ENCODE assay signal across 9 cellular contexts in genomic region chr1:155984341-155984740, GRCh38. TPM values are rescaled to one million over a fixed set of nuclear protein-coding genes. Genes with fewer than 3 reads are reported as not detected.
DNase-seq lines count a peak whose midpoint lies in the region; ATAC-seq, FAIRE-seq and TF ChIP-seq lines count a peak whose summit lies in the region.
"Had no signal": no experiment of that assay in that cellular context is flagged by ENCODE, and none has a peak within 500 bp of the region (broad histone marks: within the 10 kb centered on the region; RNA-seq: fewer than 3 reads in every experiment).

No MANE protein-coding gene starts in this region.

- CTCF ChIA-PET in A549 (lab: Yijun Ruan, JAX), result interaction anchor here (0.8 to 24.7 kb wide), 15 partner anchors 8 to 82 kb away, joined by 3 to 423 read pairs (median 4); partner anchors contain the start of genes KHDC4, RXFP4, SSR2 and UBQLN4
- CTCF ChIA-PET in activated CD8-positive, alpha-beta T cell treated with anti-CD3 and anti-CD28 coated beads for 36 hours (lab: Charles Lee), result interaction anchor here (1.2 to 11.1 kb wide), 2 partner anchors 14 to 45 kb away, joined by 3 to 121 read pairs; partner anchors contain the start of gene RXFP4

- no peak overlapping the region for H2AFZ ChIP-seq in KMS-11 (ENCODE audit: low read depth)

- H3K4me3 Mint-ChIP-seq in activated CD8-positive, alpha-beta T cell treated with anti-CD3 and anti-CD28 coated beads for 36 hours, result no peak overlapping the region
- H3K4me3 Mint-ChIP-seq in activated T-helper 2 cell treated with anti-CD3 and anti-CD28 coated beads, Interferon-gamma antibody, Interleukin-2, Interleukin-4, amounts not matched to agents 10 μg/mL and 5 μg/mL and 100 μg/mL, durations not matched to agents 14 hours and 24 hours and 36 hours (ENCODE audit: low read depth), result no peak overlapping the region

- H3K4me1 ChIP-seq in A549 (peaks cover 60% of the 10 kb centered on the region), KMS-11 (ENCODE audit: low read depth, poor library complexity, severe bottlenecking) (peaks cover 67% of the 10 kb centered on the region), lower lobe of right lung (peaks cover 63% of the 10 kb centered on the region)

- peaks cover 18% of the 10 kb centered on the region for H3K36me3 Mint-ChIP-seq in activated CD8-positive, alpha-beta T cell treated with anti-CD3 and anti-CD28 coated beads for 36 hours (ENCODE audit: low read depth)
- H3K36me3 Mint-ChIP-seq in activated T-helper 2 cell treated with anti-CD3 and anti-CD28 coated beads, Interferon-gamma antibody, Interleukin-2, Interleukin-4, amounts not matched to agents 10 μg/mL and 5 μg/mL and 100 μg/mL, durations not matched to agents 14 hours and 24 hours and 36 hours (ENCODE audit: low read depth), result peaks cover 19% of the 10 kb centered on the region

- no peak for ATAC-seq in A549
- no peak for ATAC-seq in lower lobe of right lung
- ATAC-seq in activated CD8-positive, alpha-beta T cell treated with anti-CD3 and anti-CD28 coated beads for 36 hours, result no peak
- ATAC-seq in HG03354 (IDR thresholded peaks at IDR 0.05; ENCODE audit: poor library complexity, severe bottlenecking, unreplicated experiment), result no peak

- no peak for TF ChIP-seq CTCF in A549 (IDR thresholded peaks at IDR 0.05)
- TF ChIP-seq CTCF in KMS-11 (conservative IDR thresholded peaks at IDR 0.05; ENCODE audit: low read depth, low read length), result no peak
- TF ChIP-seq CTCF in lower lobe of right lung (IDR thresholded peaks at IDR 0.05), result no peak
- TF ChIP-seq CTCF in activated CD8-positive, alpha-beta T cell treated with anti-CD3 and anti-CD28 coated beads for 36 hours (IDR thresholded peaks at IDR 0.05), result no peak

- H3K27ac Mint-ChIP-seq in activated CD8-positive, alpha-beta T cell treated with anti-CD3 and anti-CD28 coated beads for 36 hours, result no peak overlapping the region
- no peak overlapping the region for H3K27ac Mint-ChIP-seq in activated T-helper 2 cell treated with anti-CD3 and anti-CD28 coated beads, Interferon-gamma antibody, Interleukin-2, Interleukin-4, amounts not matched to agents 10 μg/mL and 5 μg/mL and 100 μg/mL, durations not matched to agents 14 hours and 24 hours and 36 hours

- no peak for TF ChIP-seq EP300 in A549 (IDR thresholded peaks at IDR 0.05)

- no peaks in the 10 kb centered on the region for H4K20me1 ChIP-seq in KMS-11 (ENCODE audit: insufficient read depth)

- no peaks in the 10 kb centered on the region for H3K27me3 ChIP-seq in KMS-11 (ENCODE audit: insufficient read depth, low read depth)
- H3K27me3 ChIP-seq in lower lobe of right lung (ENCODE audit: low read depth), result no peaks in the 10 kb centered on the region

- FAIRE-seq in A549 (lab: Jason Lieb, UNC), result no peak

- DNase-seq in A549 (ENCODE audit: low read depth in 1 of 2, low spot score in 1 of 2) (no peak), SW480 (ENCODE audit: low spot score) (peak; percentile 90), lower lobe of right lung (no peak), NCI-H446 treated with DMSO at 0.1 percent for 48 hours (lab: John Stamatoyannopoulos, UW) (no peak)
- no peak for DNase-seq in activated CD8-positive, alpha-beta T cell treated with anti-CD3 and anti-CD28 coated beads for 36 hours
- no peak for DNase-seq in activated T-helper 2 cell treated with anti-CD3 and anti-CD28 coated beads, Interferon-gamma antibody, Interleukin-2, Interleukin-4, amounts not matched to agents 10 μg/mL and 5 μg/mL and 100 μg/mL, durations not matched to agents 14 hours and 24 hours and 36 hours (ENCODE audit: low spot score)

- H3K27ac ChIP-seq in A549 (peak overlapping the region; percentile 98 to 99), KMS-11 (no peak overlapping the region), lower lobe of right lung (peak overlapping the region; percentile 93)

- H3K9ac ChIP-seq in KMS-11, result no peak overlapping the region

- 83% methylated on average over 7 of the region's 7 CpGs for WGBS in A549 (ENCODE audit: missing lambda C conversion rate)

- H3K4me2 ChIP-seq in A549, result peak overlapping the region; percentile 93; the same call in 2 of the 3 replicates
- peak overlapping the region; percentile 4; the same call in 1 of the 2 replicates for H3K4me2 ChIP-seq in KMS-11

- no peak for TF ChIP-seq RAD21 in A549 (conservative IDR thresholded peaks at IDR 0.05 in 1 of 2, IDR thresholded peaks at IDR 0.05 in 1 of 2)

- H3K9me3 ChIP-seq in A549, result no peaks in the 10 kb centered on the region
- H3K9me3 ChIP-seq in lower lobe of right lung, result no peaks in the 10 kb centered on the region

- no peaks in the 10 kb centered on the region for H3K27me3 Mint-ChIP-seq in activated CD8-positive, alpha-beta T cell treated with anti-CD3 and anti-CD28 coated beads for 36 hours
- no peaks in the 10 kb centered on the region for H3K27me3 Mint-ChIP-seq in activated T-helper 2 cell treated with anti-CD3 and anti-CD28 coated beads, Interferon-gamma antibody, Interleukin-2, Interleukin-4, amounts not matched to agents 10 μg/mL and 5 μg/mL and 100 μg/mL, durations not matched to agents 14 hours and 24 hours and 36 hours (ENCODE audit: low read depth)

- H3K36me3 ChIP-seq in KMS-11 (ENCODE audit: insufficient read depth) (no peaks in the 10 kb centered on the region), lower lobe of right lung (no peaks in the 10 kb centered on the region)

- H3K79me2 ChIP-seq in KMS-11 (ENCODE audit: insufficient read depth, low read depth), result peaks cover 32% of the 10 kb centered on the region

- intact Hi-C loops in lower lobe of right lung (cut with DNase I), result no loop called here
- intact Hi-C loops in activated CD8-positive, alpha-beta T cell treated with anti-CD3 and anti-CD28 coated beads for 36 hours (cut with micrococcal nuclease), result no loop called here
- intact Hi-C loops in activated T-helper 2 cell treated with anti-CD3 and anti-CD28 coated beads, Interferon-gamma antibody, Interleukin-2, Interleukin-4, amounts not matched to agents 10 μg/mL and 5 μg/mL and 100 μg/mL, durations not matched to agents 14 hours and 24 hours and 36 hours (cut with micrococcal nuclease), result no loop called here

- peaks cover 41% of the 10 kb centered on the region for H3K4me1 Mint-ChIP-seq in activated CD8-positive, alpha-beta T cell treated with anti-CD3 and anti-CD28 coated beads for 36 hours (ENCODE audit: low read depth)
- peaks cover 43% of the 10 kb centered on the region for H3K4me1 Mint-ChIP-seq in activated T-helper 2 cell treated with anti-CD3 and anti-CD28 coated beads, Interferon-gamma antibody, Interleukin-2, Interleukin-4, amounts not matched to agents 10 μg/mL and 5 μg/mL and 100 μg/mL, durations not matched to agents 14 hours and 24 hours and 36 hours (ENCODE audit: low read depth)

- POLR2A ChIA-PET in A549 (lab: Yijun Ruan, JAX), result interaction anchor here (0.6 to 1.3 kb wide), 7 partner anchors 11 to 82 kb away, joined by 3 to 10 read pairs (median 5); partner anchors contain the start of gene KHDC4
- POLR2A ChIA-PET in activated CD8-positive, alpha-beta T cell treated with anti-CD3 and anti-CD28 coated beads for 36 hours (lab: Charles Lee), result interaction anchor here (0.5 to 2.5 kb wide), 10 partner anchors 8 to 298 kb away, joined by 3 to 10 read pairs (median 4); partner anchors contain the start of gene SMG5

- no peak for TF ChIP-seq POLR2A in A549 (IDR thresholded peaks at IDR 0.05; ENCODE audit: low read length)

- no peaks in the 10 kb centered on the region for H3K9me3 Mint-ChIP-seq in activated CD8-positive, alpha-beta T cell treated with anti-CD3 and anti-CD28 coated beads for 36 hours
- no peaks in the 10 kb centered on the region for H3K9me3 Mint-ChIP-seq in activated T-helper 2 cell treated with anti-CD3 and anti-CD28 coated beads, Interferon-gamma antibody, Interleukin-2, Interleukin-4, amounts not matched to agents 10 μg/mL and 5 μg/mL and 100 μg/mL, durations not matched to agents 14 hours and 24 hours and 36 hours

- H3K4me3 ChIP-seq in A549, result no peak overlapping the region
- no peak overlapping the region for H3K4me3 ChIP-seq in KMS-11 (IDR thresholded peaks at IDR 0.05; ENCODE audit: insufficient read depth, low read depth, low read length)
- H3K4me3 ChIP-seq in lower lobe of right lung, result no peak overlapping the region

RNA-seq across cellular contexts. Expression of gene ARHGEF2, which starts 6.0 kb away (rescaled TPM):
- polyA plus RNA-seq in A549 (2011; rRNA removed), result 67.4 and 69.1 TPM in 2 replicates
- polyA plus RNA-seq in A549 (2012; cell fraction: cytosol; rRNA removed), result 22.8 and 23.2 TPM in 2 replicates
- polyA plus RNA-seq in A549 (2012; cell fraction: nucleus; rRNA removed), result 66.0 and 69.8 TPM in 2 replicates
- 21.3 to 21.5 TPM (median 21.5 TPM) in 3 replicates for polyA plus RNA-seq in A549 (2017; fragmentation: RNase III; extraction: RNeasy Plus Mini Kit Qiagen cat#74134 plus additional on column Dnase treatment)
- 84.0 and 96.7 TPM in 2 replicates for polyA minus RNA-seq in A549 (2011; rRNA and poly(A)+ RNA removed)
- 252 TPM for total RNA-seq in lower lobe of right lung
- 100 to 1,000 TPM; 147 to 150 TPM for total RNA-seq in activated CD8-positive, alpha-beta T cell treated with anti-CD3 and anti-CD28 coated beads for 36 hours
- 211 and 216 TPM in 2 replicates for total RNA-seq in activated T-helper 2 cell treated with anti-CD3 and anti-CD28 coated beads, Interferon-gamma antibody, Interleukin-2, Interleukin-4, amounts not matched to agents 10 μg/mL and 5 μg/mL and 100 μg/mL, durations not matched to agents 14 hours and 24 hours and 36 hours

RNA-seq across cellular contexts. Expression of gene SSR2, which starts 36.4 kb away (rescaled TPM):
- polyA plus RNA-seq in A549 (2011; rRNA removed), result 382 and 581 TPM in 2 replicates
- 298 and 314 TPM in 2 replicates for polyA plus RNA-seq in A549 (2012; cell fraction: cytosol; rRNA removed)
- 230 and 535 TPM in 2 replicates for polyA plus RNA-seq in A549 (2012; cell fraction: nucleus; rRNA removed)
- 255 to 266 TPM (median 261 TPM) in 3 replicates for polyA plus RNA-seq in A549 (2017; fragmentation: RNase III; extraction: RNeasy Plus Mini Kit Qiagen cat#74134 plus additional on column Dnase treatment)
- polyA minus RNA-seq in A549 (2011; rRNA and poly(A)+ RNA removed), result 225 and 325 TPM in 2 replicates
- total RNA-seq in lower lobe of right lung, result 207 TPM
- 100 to 1,000 TPM; 148 to 150 TPM for total RNA-seq in activated CD8-positive, alpha-beta T cell treated with anti-CD3 and anti-CD28 coated beads for 36 hours
- total RNA-seq in activated T-helper 2 cell treated with anti-CD3 and anti-CD28 coated beads, Interferon-gamma antibody, Interleukin-2, Interleukin-4, amounts not matched to agents 10 μg/mL and 5 μg/mL and 100 μg/mL, durations not matched to agents 14 hours and 24 hours and 36 hours, result 227 and 239 TPM in 2 replicates

RNA-seq across cellular contexts. Expression of gene RXFP4, which starts 42.9 kb away (rescaled TPM):
- polyA plus RNA-seq in A549 (2011; rRNA removed) (0.12 TPM in 1 of 2 replicates, not detected in the other), A549 (2017; fragmentation: RNase III; extraction: RNeasy Plus Mini Kit Qiagen cat#74134 plus additional on column Dnase treatment) (0.06 TPM in 1 of 3 replicates, not detected in the others)
- polyA plus RNA-seq in A549 (2012; cell fraction: cytosol; rRNA removed), result 0.03 and 0.05 TPM in 2 replicates
- polyA plus RNA-seq in A549 (2012; cell fraction: nucleus; rRNA removed), result 0.07 TPM in 1 of 2 replicates, not detected in the other
- not detected in 2 replicates for polyA minus RNA-seq in A549 (2011; rRNA and poly(A)+ RNA removed)
- not detected for total RNA-seq in lower lobe of right lung
- not detected for total RNA-seq in activated CD8-positive, alpha-beta T cell treated with anti-CD3 and anti-CD28 coated beads for 36 hours
- not detected in 2 replicates for total RNA-seq in activated T-helper 2 cell treated with anti-CD3 and anti-CD28 coated beads, Interferon-gamma antibody, Interleukin-2, Interleukin-4, amounts not matched to agents 10 μg/mL and 5 μg/mL and 100 μg/mL, durations not matched to agents 14 hours and 24 hours and 36 hours
- polyA plus RNA-seq: neural cell had no signal

RNA-seq across cellular contexts. Expression of gene KHDC4, which starts 50.1 kb away (rescaled TPM):
- polyA plus RNA-seq in A549 (2011; rRNA removed) (69.9 and 72.3 TPM in 2 replicates), A549 (2017; fragmentation: RNase III; extraction: RNeasy Plus Mini Kit Qiagen cat#74134 plus additional on column Dnase treatment) (35.7 to 37.9 TPM (median 37.7 TPM) in 3 replicates)
- polyA plus RNA-seq in A549 (2012; cell fraction: cytosol; rRNA removed), result 22.6 and 30.2 TPM in 2 replicates
- 52.1 and 67.4 TPM in 2 replicates for polyA plus RNA-seq in A549 (2012; cell fraction: nucleus; rRNA removed)
- polyA minus RNA-seq in A549 (2011; rRNA and poly(A)+ RNA removed), result 58.0 and 90.2 TPM in 2 replicates
- total RNA-seq in lower lobe of right lung, result 42.8 TPM
- total RNA-seq in activated CD8-positive, alpha-beta T cell treated with anti-CD3 and anti-CD28 coated beads for 36 hours, result 10 to 100 TPM; 68.1 to 71.3 TPM
- total RNA-seq in activated T-helper 2 cell treated with anti-CD3 and anti-CD28 coated beads, Interferon-gamma antibody, Interleukin-2, Interleukin-4, amounts not matched to agents 10 μg/mL and 5 μg/mL and 100 μg/mL, durations not matched to agents 14 hours and 24 hours and 36 hours, result 78.4 and 83.5 TPM in 2 replicates
